20 cellular contexts compared by ENCODE assay signal in the genomic region with DNA sequence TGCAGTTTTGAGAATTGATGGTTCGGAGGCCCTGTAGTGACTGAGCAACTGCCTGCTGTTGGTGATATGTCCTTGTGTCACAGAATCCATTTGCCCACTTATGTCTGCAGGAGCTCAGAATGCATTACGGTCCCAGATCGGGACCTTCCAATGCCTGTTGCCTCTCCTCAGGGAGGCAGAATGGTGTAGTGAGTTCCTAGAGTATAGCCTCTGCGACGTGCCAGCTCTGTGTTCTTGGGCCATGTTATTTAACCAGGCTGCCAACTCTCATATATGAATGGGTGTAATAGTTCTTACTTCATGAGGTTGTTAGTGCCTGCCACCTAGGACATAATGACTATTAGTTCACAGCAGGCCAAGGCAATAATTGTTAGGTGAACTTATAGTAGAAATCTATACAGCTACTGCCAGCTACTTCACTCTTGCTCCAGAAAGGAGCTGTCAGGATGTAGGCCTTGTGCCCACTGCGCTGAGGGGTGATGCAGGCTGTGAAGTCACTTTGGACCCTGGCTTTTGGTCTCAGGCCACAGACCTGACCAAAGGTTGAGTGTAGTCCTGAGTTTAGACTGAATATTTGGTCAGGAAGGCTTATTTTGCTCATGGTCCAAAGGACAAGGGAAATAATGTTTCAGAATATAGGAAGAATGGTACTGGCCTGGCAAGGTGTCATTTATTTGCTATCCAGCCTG.
DNase-seq lines count a peak whose midpoint lies in the region; ATAC-seq lines count a peak whose summit lies in the region.
"Had no signal": no experiment of that assay in that cellular context is flagged by ENCODE, and none has a peak within 500 bp of the region (broad histone marks: within the 10 kb centered on the region; RNA-seq: fewer than 3 reads in every experiment).

No MANE protein-coding gene starts in this region.

- CTCF ChIA-PET in activated CD4-positive, alpha-beta T cell treated with anti-CD3 and anti-CD28 coated beads for 36 hours (lab: Charles Lee) = interaction anchor here (0.6 to 1.3 kb wide), 6 partner anchors 9 to 148 kb away, joined by 3 to 4 read pairs (median 3); no protein-coding TSS in a partner anchor
- CTCF ChIA-PET in CD8-positive, alpha-beta memory T cell (lab: Charles Lee) = no interaction called here

- no peaks in the 10 kb centered on the region for H3K9me3 Mint-ChIP-seq in activated CD4-positive, alpha-beta T cell treated with anti-CD3 and anti-CD28 coated beads for 36 hours (ENCODE audit: low read depth)
- H3K9me3 Mint-ChIP-seq in CD8-positive, alpha-beta memory T cell = no peaks in the 10 kb centered on the region
- H3K9me3 Mint-ChIP-seq in central memory CD8-positive, alpha-beta T cell = no peaks in the 10 kb centered on the region
- H3K9me3 Mint-ChIP-seq in natural killer cell treated with Interleukin-12 subunit alpha and Interleukin-12 subunit beta and Interleukin-15 and Interleukin-18, amount 100 ng/mL, for 72 hours = no peaks in the 10 kb centered on the region
- H3K9me3 Mint-ChIP-seq: naive B cell had no signal

- intact Hi-C loops in activated CD4-positive, alpha-beta T cell treated with anti-CD3 and anti-CD28 coated beads for 36 hours (cut with DNase I, micrococcal nuclease) = no loop called here

- no peaks in the 10 kb centered on the region for H3K4me1 ChIP-seq in CD8-positive, alpha-beta memory T cell (ENCODE audit: insufficient read depth, low read length)
- H3K4me1 ChIP-seq: heart right ventricle had no signal

- H3K27me3 ChIP-seq in CD8-positive, alpha-beta memory T cell (ENCODE audit: insufficient read depth, low read length, poor library complexity, severe bottlenecking) = no peaks in the 10 kb centered on the region
- H3K27me3 ChIP-seq: heart right ventricle had no signal

- peaks cover 32% of the 10 kb centered on the region for H3K36me3 ChIP-seq in CD8-positive, alpha-beta memory T cell (ENCODE audit: insufficient read depth, low read length)

- no peak for ATAC-seq in activated CD4-positive, alpha-beta T cell treated with anti-CD3 and anti-CD28 coated beads for 36 hours
- ATAC-seq in central memory CD8-positive, alpha-beta T cell (replicated peaks; ENCODE audit: extremely low read depth, poor library complexity, severe bottlenecking) = no peak
- ATAC-seq in natural killer cell treated with Interleukin-12 subunit alpha and Interleukin-12 subunit beta and Interleukin-15 and Interleukin-18, amount 100 ng/mL, for 72 hours = no peak
- ATAC-seq in GM21723 (IDR thresholded peaks at IDR 0.05; ENCODE audit: unreplicated experiment) = no peak

- H3K4me3 Mint-ChIP-seq in activated CD4-positive, alpha-beta T cell treated with anti-CD3 and anti-CD28 coated beads for 36 hours = no peak overlapping the region
- H3K4me3 Mint-ChIP-seq in CD8-positive, alpha-beta memory T cell = no peak overlapping the region
- H3K4me3 Mint-ChIP-seq in central memory CD8-positive, alpha-beta T cell = no peak overlapping the region
- no peak overlapping the region for H3K4me3 Mint-ChIP-seq in natural killer cell treated with Interleukin-12 subunit alpha and Interleukin-12 subunit beta and Interleukin-15 and Interleukin-18, amount 100 ng/mL, for 72 hours
- H3K4me3 Mint-ChIP-seq: naive B cell had no signal

- no peak overlapping the region for H3K4me3 ChIP-seq in CD8-positive, alpha-beta memory T cell (ENCODE audit: low read length)
- H3K4me3 ChIP-seq: heart right ventricle, psoas muscle, SK-N-MC, smooth muscle cell had no signal

- peak overlapping the region; percentile 33 for H3K27ac Mint-ChIP-seq in activated CD4-positive, alpha-beta T cell treated with anti-CD3 and anti-CD28 coated beads for 36 hours
- H3K27ac Mint-ChIP-seq in CD8-positive, alpha-beta memory T cell = peak overlapping the region; percentile 19 to 77 (median 49)
- peak overlapping the region; percentile 20 for H3K27ac Mint-ChIP-seq in central memory CD8-positive, alpha-beta T cell (ENCODE audit: low read depth)
- H3K27ac Mint-ChIP-seq in natural killer cell treated with Interleukin-12 subunit alpha and Interleukin-12 subunit beta and Interleukin-15 and Interleukin-18, amount 100 ng/mL, for 72 hours = peak overlapping the region in 1 of 2 donors; percentile 14

- H3K36me3 Mint-ChIP-seq in activated CD4-positive, alpha-beta T cell treated with anti-CD3 and anti-CD28 coated beads for 36 hours (ENCODE audit: low read depth) = peaks cover 37% of the 10 kb centered on the region
- peaks cover 0 to 85% (median 1%) of the 10 kb centered on the region in 3 donors for H3K36me3 Mint-ChIP-seq in CD8-positive, alpha-beta memory T cell
- H3K36me3 Mint-ChIP-seq in central memory CD8-positive, alpha-beta T cell (ENCODE audit: insufficient read depth) = peaks cover 39% of the 10 kb centered on the region
- no peaks in the 10 kb centered on the region for H3K36me3 Mint-ChIP-seq in natural killer cell treated with Interleukin-12 subunit alpha and Interleukin-12 subunit beta and Interleukin-15 and Interleukin-18, amount 100 ng/mL, for 72 hours

- H3K9me3 ChIP-seq in CD8-positive, alpha-beta memory T cell (ENCODE audit: low read length) = no peaks in the 10 kb centered on the region
- H3K9me3 ChIP-seq: heart right ventricle, psoas muscle had no signal

- peaks cover 25% of the 10 kb centered on the region for H3K4me1 Mint-ChIP-seq in activated CD4-positive, alpha-beta T cell treated with anti-CD3 and anti-CD28 coated beads for 36 hours
- H3K4me1 Mint-ChIP-seq in CD8-positive, alpha-beta memory T cell = peaks cover 4 to 35% (median 16%) of the 10 kb centered on the region in 3 donors
- H3K4me1 Mint-ChIP-seq in central memory CD8-positive, alpha-beta T cell = peaks cover 9% of the 10 kb centered on the region
- H3K4me1 Mint-ChIP-seq in natural killer cell treated with Interleukin-12 subunit alpha and Interleukin-12 subunit beta and Interleukin-15 and Interleukin-18, amount 100 ng/mL, for 72 hours (ENCODE audit: low read depth in 2 of 2) = peaks cover 36% of the 10 kb centered on the region in 2 donors

- no peak overlapping the region for H3K27ac ChIP-seq in CD8-positive, alpha-beta memory T cell (ENCODE audit: low read depth, low read length)
- H3K27ac ChIP-seq: heart right ventricle, SK-N-MC had no signal

- peak; percentile 4 for DNase-seq in activated CD4-positive, alpha-beta T cell treated with anti-CD3 and anti-CD28 coated beads for 36 hours
- DNase-seq in activated CD4-positive, alpha-beta T cell treated with anti-CD3 and anti-CD28 coated beads for 1 hour = no peak
- no peak for DNase-seq in CD8-positive, alpha-beta memory T cell
- no peak for DNase-seq in central memory CD8-positive, alpha-beta T cell (ENCODE audit: low spot score in 2 of 2)
- peak; percentile 16 for DNase-seq in natural killer cell treated with Interleukin-12 subunit alpha and Interleukin-12 subunit beta and Interleukin-15 and Interleukin-18, amount 100 ng/mL, for 72 hours (ENCODE audit: low spot score)
- DNase-seq in amniotic stem cell (lab: John Stamatoyannopoulos, UW) = no peak
- DNase-seq in NCI-H774 (lab: John Stamatoyannopoulos, UW) = no peak
- DNase-seq: 8988T; amygdala; central memory CD4-positive, alpha-beta T cell; DMS 273 treated with DMSO at 0.1 percent for 48 hours; heart right ventricle; mammary epithelial cell; naive B cell; NCI-H1694; NCI-H2227 treated with DMSO at 0.1 percent for 48 hours had no signal

- POLR2A ChIA-PET in activated CD4-positive, alpha-beta T cell treated with anti-CD3 and anti-CD28 coated beads for 36 hours (lab: Charles Lee) = no interaction called here
- POLR2A ChIA-PET in CD8-positive, alpha-beta memory T cell (lab: Charles Lee) = interaction anchor here (0.6 kb wide), 1 partner anchor 95 kb away, joined by 5 read pairs; no protein-coding TSS in a partner anchor

- no peaks in the 10 kb centered on the region for H3K27me3 Mint-ChIP-seq in activated CD4-positive, alpha-beta T cell treated with anti-CD3 and anti-CD28 coated beads for 36 hours
- H3K27me3 Mint-ChIP-seq in CD8-positive, alpha-beta memory T cell = no peaks in the 10 kb centered on the region
- H3K27me3 Mint-ChIP-seq in central memory CD8-positive, alpha-beta T cell = no peaks in the 10 kb centered on the region
- no peaks in the 10 kb centered on the region for H3K27me3 Mint-ChIP-seq in natural killer cell treated with Interleukin-12 subunit alpha and Interleukin-12 subunit beta and Interleukin-15 and Interleukin-18, amount 100 ng/mL, for 72 hours
- H3K27me3 Mint-ChIP-seq: naive B cell had no signal

Comparison
In these comparisons a context has a peak if more than half of its experiments do, and no peak if none do; other contexts are left out.
1. DNase-seq: peak in activated CD4-positive, alpha-beta T cell treated with anti-CD3 and anti-CD28 coated beads for 36 hours (single experiment) and natural killer cell treated with Interleukin-12 subunit alpha and Interleukin-12 subunit beta and Interleukin-15 and Interleukin-18, amount 100 ng/mL, for 72 hours (single experiment); none in activated CD4-positive, alpha-beta T cell treated with anti-CD3 and anti-CD28 coated beads for 1 hour (single experiment), CD8-positive, alpha-beta memory T cell (0 of 5), central memory CD8-positive, alpha-beta T cell (0 of 2), amniotic stem cell (single experiment) and NCI-H774 (single experiment).